28 cellular contexts compared by ENCODE assay signal in genomic region chr2:154259030-154259429, GRCh38.
"Had no signal": no experiment of that assay in that cellular context is flagged by ENCODE, and none has a peak within 500 bp of the region (broad histone marks: within the 10 kb centered on the region; RNA-seq: fewer than 3 reads in every experiment).

No MANE protein-coding gene starts in this region.

- H3K4me3 ChIP-seq: neural progenitor cell, ovary, psoas muscle, skin epidermis, smooth muscle cell, spleen, suprapubic skin, testis, tibial artery, transverse colon, upper lobe of right lung, uterus had no signal

- H3K36me3 ChIP-seq: neural progenitor cell, ovary, spleen, suprapubic skin, tibial artery, transverse colon, upper lobe of right lung, uterus had no signal

- H2AFZ ChIP-seq: neural progenitor cell, parathyroid adenoma had no signal

- H3K27ac ChIP-seq: neural progenitor cell, ovary, parathyroid adenoma, psoas muscle, skin epidermis, spleen, suprapubic skin, testis, tibial artery, transverse colon, upper lobe of right lung, uterus had no signal

- H3K4me1 ChIP-seq: neural progenitor cell, parathyroid adenoma, psoas muscle, spleen, suprapubic skin, testis, tibial artery, transverse colon, upper lobe of right lung, uterus had no signal

- H3K4me2 ChIP-seq: neural progenitor cell, smooth muscle cell had no signal

- DNase-seq: natural killer cell; occipital lobe; ovary; posterior cingulate gyrus; psoas muscle; right cardiac atrium; spleen; stimulated activated CD4-positive, alpha-beta T cell treated with anti-CD3 and anti-CD28 coated beads, Interleukin-12 subunit alpha, Interleukin-12 subunit beta, amount 100 ng/mL, for 4 hours; stimulated activated CD4-positive, alpha-beta T cell treated with anti-CD3 and anti-CD28 coated beads, Interleukin-1b, Interleukin-23, amount 100 ng/mL, for 48 hours; stimulated activated CD4-positive, alpha-beta T cell treated with anti-CD3 and anti-CD28 coated beads, Interleukin-4, amount 100 ng/mL, for 1 hour; stimulated activated CD4-positive, alpha-beta T cell treated with anti-CD3 and anti-CD28 coated beads, Interleukin-4, amount 100 ng/mL, for 4 hours; stimulated activated CD8-positive, alpha-beta memory T cell treated with anti-CD3 and anti-CD28 coated beads, Interleukin-4, amount 100 ng/mL, for 48 hours; stimulated activated naive CD4-positive, alpha-beta T cell; stimulated activated naive CD8-positive, alpha-beta T cell treated with anti-CD3 and anti-CD28 coated beads, Interleukin-15, amount 100 ng/mL, for 72 hours; stimulated activated naive CD8-positive, alpha-beta T cell treated with anti-CD3 and anti-CD28 coated beads, Interleukin-15, Interleukin-2, amounts not matched to agents 100 U/mL and 50 U/mL, for 24 hours; substantia nigra; testis; tibial artery; transverse colon; upper lobe of right lung; uterus had no signal

- H3K9me3 ChIP-seq: ovary, psoas muscle, spleen, suprapubic skin, testis, tibial artery, transverse colon, upper lobe of right lung, uterus had no signal

- H3K27me3 ChIP-seq: neural progenitor cell, ovary, spleen, suprapubic skin, testis, tibial artery, transverse colon, upper lobe of right lung, uterus had no signal

- H3K79me2 ChIP-seq: parathyroid adenoma had no signal

- ATAC-seq: natural killer cell; psoas muscle; right cardiac atrium; sciatic nerve; stimulated activated memory B cell treated with anti-CD40 and anti-IgM and Interleukin-4, amounts not matched to agents 10 μg/mL and 1 μg/mL and 100 μg/mL, for 72 hours; stimulated activated naive CD8-positive, alpha-beta T cell treated with anti-CD3 and anti-CD28 coated beads, Interleukin-15, amount 100 ng/mL, for 72 hours; stimulated activated naive CD8-positive, alpha-beta T cell treated with anti-CD3 and anti-CD28 coated beads, Interleukin-15, Interleukin-2, amounts not matched to agents 100 U/mL and 50 U/mL, for 24 hours; upper lobe of right lung had no signal

- H3K9ac ChIP-seq: neural progenitor cell, parathyroid adenoma had no signal
